1 cellular context compared by ENCODE assay signal in the genomic region with DNA sequence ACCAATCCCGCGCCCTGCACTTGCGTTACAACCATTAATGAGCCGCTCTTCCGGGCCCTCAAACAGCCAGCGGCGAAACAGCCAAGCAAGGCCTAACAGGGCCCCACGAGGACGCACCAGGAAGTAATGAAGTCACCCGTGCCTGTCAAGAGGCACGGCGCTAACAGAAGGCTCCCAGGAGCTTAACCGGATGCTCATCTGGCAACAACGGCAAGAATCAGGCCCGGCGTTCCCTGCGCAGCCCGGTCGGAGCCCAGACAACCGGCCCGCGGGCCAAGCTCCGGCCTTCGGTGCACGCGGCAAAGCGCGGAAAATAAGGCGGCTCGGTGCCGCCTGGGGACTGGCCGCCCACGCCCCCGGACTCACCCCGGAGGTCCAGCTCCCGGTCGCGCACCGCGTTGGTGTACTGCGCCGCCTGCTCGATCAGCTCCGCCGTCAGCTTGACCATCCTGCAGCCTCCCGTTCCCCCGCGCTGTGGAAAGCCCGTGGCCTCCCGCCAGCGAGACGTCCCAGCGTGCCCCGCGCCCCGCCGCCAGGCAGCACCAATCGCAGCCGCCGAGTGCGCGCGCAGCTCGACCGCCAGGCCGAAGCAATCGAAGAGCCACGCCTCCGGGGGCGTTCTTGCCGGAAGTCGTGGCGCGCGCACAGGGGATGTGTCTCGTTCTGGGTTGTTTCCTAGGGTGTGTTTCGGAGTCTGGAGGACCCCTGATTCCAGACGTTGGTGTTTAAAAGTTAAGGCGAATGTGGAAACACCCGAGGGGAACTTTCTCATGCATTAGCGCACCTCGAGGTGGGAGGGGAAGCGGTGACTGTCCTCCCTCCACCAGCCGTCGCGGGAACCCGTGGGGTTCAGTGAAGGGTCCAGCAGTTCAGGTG.
TF ChIP-seq lines count a peak whose summit lies in the region.

A gene (minus strand): TSS at position 518 of the 876 bp plus-strand sequence. CDS start 70 bp downstream, at position 448.

TF ChIP-seq in K562, 482 proteins besides CTCF, POLR2A, EP300 and RAD21 (continued from another document and continues in another):
- peak; percentile 90 for TF ChIP-seq ELF2 (CRISPR knock-in tag; IDR thresholded peaks at IDR 0.05)
- TF ChIP-seq HCFC1 (IDR thresholded peaks at IDR 0.05; ENCODE audit: low read depth, low read length) = peak; percentile 84
- no peak for TF ChIP-seq SMARCC2 (IDR thresholded peaks at IDR 0.05; ENCODE audit: low read depth)
- no peak for TF ChIP-seq ZNF347 (CRISPR knock-in tag; IDR thresholded peaks at IDR 0.05; ENCODE audit: low read depth)
- TF ChIP-seq, protein P1, sequence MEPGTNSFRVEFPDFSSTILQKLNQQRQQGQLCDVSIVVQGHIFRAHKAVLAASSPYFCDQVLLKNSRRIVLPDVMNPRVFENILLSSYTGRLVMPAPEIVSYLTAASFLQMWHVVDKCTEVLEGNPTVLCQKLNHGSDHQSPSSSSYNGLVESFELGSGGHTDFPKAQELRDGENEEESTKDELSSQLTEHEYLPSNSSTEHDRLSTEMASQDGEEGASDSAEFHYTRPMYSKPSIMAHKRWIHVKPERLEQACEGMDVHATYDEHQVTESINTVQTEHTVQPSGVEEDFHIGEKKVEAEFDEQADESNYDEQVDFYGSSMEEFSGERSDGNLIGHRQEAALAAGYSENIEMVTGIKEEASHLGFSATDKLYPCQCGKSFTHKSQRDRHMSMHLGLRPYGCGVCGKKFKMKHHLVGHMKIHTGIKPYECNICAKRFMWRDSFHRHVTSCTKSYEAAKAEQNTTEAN (CRISPR knock-in tag; IDR thresholded peaks at IDR 0.05) = 0 out of 2 replicates have a peak, but pooled peaks have one; percentile 43
- TF ChIP-seq TCF7 (IDR thresholded peaks at IDR 0.05; ENCODE audit: borderline replicate concordance) = no peak
- no peak for TF ChIP-seq RBM17 (IDR thresholded peaks at IDR 0.05; ENCODE audit: borderline replicate concordance, low read depth, low read length)
- no peak for TF ChIP-seq CHD4 (IDR thresholded peaks at IDR 0.05; ENCODE audit: insufficient read depth, insufficient replicate concordance, low read depth, low read length, poor library complexity, severe bottlenecking)
- TF ChIP-seq, protein P2, sequence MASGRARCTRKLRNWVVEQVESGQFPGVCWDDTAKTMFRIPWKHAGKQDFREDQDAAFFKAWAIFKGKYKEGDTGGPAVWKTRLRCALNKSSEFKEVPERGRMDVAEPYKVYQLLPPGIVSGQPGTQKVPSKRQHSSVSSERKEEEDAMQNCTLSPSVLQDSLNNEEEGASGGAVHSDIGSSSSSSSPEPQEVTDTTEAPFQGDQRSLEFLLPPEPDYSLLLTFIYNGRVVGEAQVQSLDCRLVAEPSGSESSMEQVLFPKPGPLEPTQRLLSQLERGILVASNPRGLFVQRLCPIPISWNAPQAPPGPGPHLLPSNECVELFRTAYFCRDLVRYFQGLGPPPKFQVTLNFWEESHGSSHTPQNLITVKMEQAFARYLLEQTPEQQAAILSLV (tag; IDR thresholded peaks at IDR 0.05) = no peak
- TF ChIP-seq, protein P3, sequence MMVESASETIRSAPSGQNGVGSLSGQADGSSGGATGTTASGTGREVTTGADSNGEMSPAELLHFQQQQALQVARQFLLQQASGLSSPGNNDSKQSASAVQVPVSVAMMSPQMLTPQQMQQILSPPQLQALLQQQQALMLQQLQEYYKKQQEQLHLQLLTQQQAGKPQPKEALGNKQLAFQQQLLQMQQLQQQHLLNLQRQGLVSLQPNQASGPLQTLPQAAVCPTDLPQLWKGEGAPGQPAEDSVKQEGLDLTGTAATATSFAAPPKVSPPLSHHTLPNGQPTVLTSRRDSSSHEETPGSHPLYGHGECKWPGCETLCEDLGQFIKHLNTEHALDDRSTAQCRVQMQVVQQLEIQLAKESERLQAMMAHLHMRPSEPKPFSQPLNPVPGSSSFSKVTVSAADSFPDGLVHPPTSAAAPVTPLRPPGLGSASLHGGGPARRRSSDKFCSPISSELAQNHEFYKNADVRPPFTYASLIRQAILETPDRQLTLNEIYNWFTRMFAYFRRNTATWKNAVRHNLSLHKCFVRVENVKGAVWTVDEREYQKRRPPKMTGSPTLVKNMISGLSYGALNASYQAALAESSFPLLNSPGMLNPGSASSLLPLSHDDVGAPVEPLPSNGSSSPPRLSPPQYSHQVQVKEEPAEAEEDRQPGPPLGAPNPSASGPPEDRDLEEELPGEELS (CRISPR knock-in tag; IDR thresholded peaks at IDR 0.05; ENCODE audit: borderline replicate concordance) = peak; percentile 59; the same call in 1 of the 2 replicates
- peak; percentile 92 for TF ChIP-seq C11orf30 (IDR thresholded peaks at IDR 0.05; ENCODE audit: low read depth)
- TF ChIP-seq SMC3 (conservative IDR thresholded peaks at IDR 0.05; ENCODE audit: insufficient read depth, low read depth, low read length) = no peak
- TF ChIP-seq NFYB (IDR thresholded peaks at IDR 0.05; ENCODE audit: extremely low read depth, insufficient read length) = no peak
- no peak for TF ChIP-seq ZNF444 (CRISPR knock-in tag; IDR thresholded peaks at IDR 0.05)
- no peak; the same call in 1 of the 2 replicates for TF ChIP-seq ZNF77 (CRISPR knock-in tag; IDR thresholded peaks at IDR 0.05)
- TF ChIP-seq, protein P4, sequence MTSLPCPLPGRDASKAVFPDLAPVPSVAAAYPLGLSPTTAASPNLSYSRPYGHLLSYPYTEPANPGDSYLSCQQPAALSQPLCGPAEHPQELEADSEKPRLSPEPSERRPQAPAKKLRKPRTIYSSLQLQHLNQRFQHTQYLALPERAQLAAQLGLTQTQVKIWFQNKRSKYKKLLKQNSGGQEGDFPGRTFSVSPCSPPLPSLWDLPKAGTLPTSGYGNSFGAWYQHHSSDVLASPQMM (CRISPR knock-in tag; IDR thresholded peaks at IDR 0.05) = no peak
- TF ChIP-seq SPI1 (IDR thresholded peaks at IDR 0.05; ENCODE audit: borderline replicate concordance, low read depth, low read length) = no peak
- no peak for TF ChIP-seq MCM2 (IDR thresholded peaks at IDR 0.05; ENCODE audit: low read depth)
- no peak for TF ChIP-seq TRIM28 (IDR thresholded peaks at IDR 0.05)
- no peak for TF ChIP-seq ETV6 (IDR thresholded peaks at IDR 0.05; ENCODE audit: borderline replicate concordance in 1 of 2, low read depth in 2 of 2, low read length in 1 of 2)
- no peak for TF ChIP-seq ETV6 (CRISPR knock-in tag; IDR thresholded peaks at IDR 0.05; ENCODE audit: borderline replicate concordance)
- TF ChIP-seq HIVEP1 (CRISPR knock-in tag; IDR thresholded peaks at IDR 0.05) = no peak
- no peak for TF ChIP-seq ZNF408 (CRISPR knock-in tag; IDR thresholded peaks at IDR 0.05; ENCODE audit: low read depth)
- TF ChIP-seq ZNF143 (CRISPR knock-in tag; IDR thresholded peaks at IDR 0.05) = peak; percentile 91
- no peak for TF ChIP-seq RBM39 (optimal IDR thresholded peaks at IDR 0.05; ENCODE audit: low read depth, low read length)
- peak; percentile 100 for TF ChIP-seq ZBTB17 (CRISPR knock-in tag; IDR thresholded peaks at IDR 0.05)
- TF ChIP-seq ZNF124 (CRISPR knock-in tag; IDR thresholded peaks at IDR 0.05) = peak; percentile 32; the same call in 1 of the 2 replicates
- TF ChIP-seq, protein P5, sequence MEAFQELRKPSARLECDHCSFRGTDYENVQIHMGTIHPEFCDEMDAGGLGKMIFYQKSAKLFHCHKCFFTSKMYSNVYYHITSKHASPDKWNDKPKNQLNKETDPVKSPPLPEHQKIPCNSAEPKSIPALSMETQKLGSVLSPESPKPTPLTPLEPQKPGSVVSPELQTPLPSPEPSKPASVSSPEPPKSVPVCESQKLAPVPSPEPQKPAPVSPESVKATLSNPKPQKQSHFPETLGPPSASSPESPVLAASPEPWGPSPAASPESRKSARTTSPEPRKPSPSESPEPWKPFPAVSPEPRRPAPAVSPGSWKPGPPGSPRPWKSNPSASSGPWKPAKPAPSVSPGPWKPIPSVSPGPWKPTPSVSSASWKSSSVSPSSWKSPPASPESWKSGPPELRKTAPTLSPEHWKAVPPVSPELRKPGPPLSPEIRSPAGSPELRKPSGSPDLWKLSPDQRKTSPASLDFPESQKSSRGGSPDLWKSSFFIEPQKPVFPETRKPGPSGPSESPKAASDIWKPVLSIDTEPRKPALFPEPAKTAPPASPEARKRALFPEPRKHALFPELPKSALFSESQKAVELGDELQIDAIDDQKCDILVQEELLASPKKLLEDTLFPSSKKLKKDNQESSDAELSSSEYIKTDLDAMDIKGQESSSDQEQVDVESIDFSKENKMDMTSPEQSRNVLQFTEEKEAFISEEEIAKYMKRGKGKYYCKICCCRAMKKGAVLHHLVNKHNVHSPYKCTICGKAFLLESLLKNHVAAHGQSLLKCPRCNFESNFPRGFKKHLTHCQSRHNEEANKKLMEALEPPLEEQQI (IDR thresholded peaks at IDR 0.05) = no peak
- TF ChIP-seq ZC3H11A (IDR thresholded peaks at IDR 0.05; ENCODE audit: low read depth, low read length) = no peak
- TF ChIP-seq POLR2AphosphoS2 (IDR thresholded peaks at IDR 0.05; ENCODE audit: low read length) = no peak
- no peak for TF ChIP-seq ZC3H4 (CRISPR knock-in tag; IDR thresholded peaks at IDR 0.05; ENCODE audit: borderline replicate concordance)
- TF ChIP-seq, protein P6, sequence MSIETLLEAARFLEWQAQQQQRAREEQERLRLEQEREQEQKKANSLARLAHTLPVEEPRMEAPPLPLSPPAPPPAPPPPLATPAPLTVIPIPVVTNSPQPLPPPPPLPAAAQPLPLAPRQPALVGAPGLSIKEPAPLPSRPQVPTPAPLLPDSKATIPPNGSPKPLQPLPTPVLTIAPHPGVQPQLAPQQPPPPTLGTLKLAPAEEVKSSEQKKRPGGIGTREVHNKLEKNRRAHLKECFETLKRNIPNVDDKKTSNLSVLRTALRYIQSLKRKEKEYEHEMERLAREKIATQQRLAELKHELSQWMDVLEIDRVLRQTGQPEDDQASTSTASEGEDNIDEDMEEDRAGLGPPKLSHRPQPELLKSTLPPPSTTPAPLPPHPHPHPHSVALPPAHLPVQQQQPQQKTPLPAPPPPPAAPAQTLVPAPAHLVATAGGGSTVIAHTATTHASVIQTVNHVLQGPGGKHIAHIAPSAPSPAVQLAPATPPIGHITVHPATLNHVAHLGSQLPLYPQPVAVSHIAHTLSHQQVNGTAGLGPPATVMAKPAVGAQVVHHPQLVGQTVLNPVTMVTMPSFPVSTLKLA (conservative IDR thresholded peaks at IDR 0.05) = peak; percentile 97 to 98
- TF ChIP-seq, protein P7, sequence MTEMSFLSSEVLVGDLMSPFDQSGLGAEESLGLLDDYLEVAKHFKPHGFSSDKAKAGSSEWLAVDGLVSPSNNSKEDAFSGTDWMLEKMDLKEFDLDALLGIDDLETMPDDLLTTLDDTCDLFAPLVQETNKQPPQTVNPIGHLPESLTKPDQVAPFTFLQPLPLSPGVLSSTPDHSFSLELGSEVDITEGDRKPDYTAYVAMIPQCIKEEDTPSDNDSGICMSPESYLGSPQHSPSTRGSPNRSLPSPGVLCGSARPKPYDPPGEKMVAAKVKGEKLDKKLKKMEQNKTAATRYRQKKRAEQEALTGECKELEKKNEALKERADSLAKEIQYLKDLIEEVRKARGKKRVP (CRISPR knock-in tag; IDR thresholded peaks at IDR 0.05) = no peak
- TF ChIP-seq ZNF586 (CRISPR knock-in tag; conservative IDR thresholded peaks at IDR 0.05) = no peak
- no peak for TF ChIP-seq BCOR (IDR thresholded peaks at IDR 0.05)
- TF ChIP-seq YBX1 (IDR thresholded peaks at IDR 0.05) = no peak
- no peak; the same call in 1 of the 2 replicates for TF ChIP-seq FOSL1 (tag; conservative IDR thresholded peaks at IDR 0.05)
- TF ChIP-seq CHCHD3 (CRISPR knock-in tag; IDR thresholded peaks at IDR 0.05) = no peak
- no peak for TF ChIP-seq KDM2B (CRISPR knock-in tag; IDR thresholded peaks at IDR 0.05)
- TF ChIP-seq OTX1 (CRISPR knock-in tag; IDR thresholded peaks at IDR 0.05) = peak; percentile 35; the same call in 1 of the 2 replicates
- peak; percentile 89 for TF ChIP-seq NR3C1 (CRISPR knock-in tag; IDR thresholded peaks at IDR 0.05)
- TF ChIP-seq, protein P8, sequence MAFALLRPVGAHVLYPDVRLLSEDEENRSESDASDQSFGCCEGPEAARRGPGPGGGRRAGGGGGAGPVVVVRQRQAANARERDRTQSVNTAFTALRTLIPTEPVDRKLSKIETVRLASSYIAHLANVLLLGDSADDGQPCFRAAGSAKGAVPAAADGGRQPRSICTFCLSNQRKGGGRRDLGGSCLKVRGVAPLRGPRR (CRISPR knock-in tag; IDR thresholded peaks at IDR 0.05) = no peak
- TF ChIP-seq, protein P9, sequence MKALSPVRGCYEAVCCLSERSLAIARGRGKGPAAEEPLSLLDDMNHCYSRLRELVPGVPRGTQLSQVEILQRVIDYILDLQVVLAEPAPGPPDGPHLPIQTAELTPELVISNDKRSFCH (CRISPR knock-in tag; IDR thresholded peaks at IDR 0.05) = no peak
- TF ChIP-seq, protein P9 (tag; IDR thresholded peaks at IDR 0.05) = no peak; the same call in 1 of the 2 replicates
- TF ChIP-seq, protein P10, sequence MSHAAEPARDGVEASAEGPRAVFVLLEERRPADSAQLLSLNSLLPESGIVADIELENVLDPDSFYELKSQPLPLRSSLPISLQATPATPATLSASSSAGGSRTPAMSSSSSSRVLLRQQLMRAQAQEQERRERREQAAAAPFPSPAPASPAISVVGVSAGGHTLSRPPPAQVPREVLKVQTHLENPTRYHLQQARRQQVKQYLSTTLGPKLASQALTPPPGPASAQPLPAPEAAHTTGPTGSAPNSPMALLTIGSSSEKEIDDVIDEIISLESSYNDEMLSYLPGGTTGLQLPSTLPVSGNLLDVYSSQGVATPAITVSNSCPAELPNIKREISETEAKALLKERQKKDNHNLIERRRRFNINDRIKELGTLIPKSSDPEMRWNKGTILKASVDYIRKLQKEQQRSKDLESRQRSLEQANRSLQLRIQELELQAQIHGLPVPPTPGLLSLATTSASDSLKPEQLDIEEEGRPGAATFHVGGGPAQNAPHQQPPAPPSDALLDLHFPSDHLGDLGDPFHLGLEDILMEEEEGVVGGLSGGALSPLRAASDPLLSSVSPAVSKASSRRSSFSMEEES (CRISPR knock-in tag; IDR thresholded peaks at IDR 0.05) = no peak
- no peak for TF ChIP-seq ZNF354B (CRISPR knock-in tag; IDR thresholded peaks at IDR 0.05)
- TF ChIP-seq DPF2 (IDR thresholded peaks at IDR 0.05) = no peak
- TF ChIP-seq, protein P11, sequence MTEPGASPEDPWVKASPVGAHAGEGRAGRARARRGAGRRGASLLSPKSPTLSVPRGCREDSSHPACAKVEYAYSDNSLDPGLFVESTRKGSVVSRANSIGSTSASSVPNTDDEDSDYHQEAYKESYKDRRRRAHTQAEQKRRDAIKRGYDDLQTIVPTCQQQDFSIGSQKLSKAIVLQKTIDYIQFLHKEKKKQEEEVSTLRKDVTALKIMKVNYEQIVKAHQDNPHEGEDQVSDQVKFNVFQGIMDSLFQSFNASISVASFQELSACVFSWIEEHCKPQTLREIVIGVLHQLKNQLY (CRISPR knock-in tag; conservative IDR thresholded peaks at IDR 0.05) = no peak
- peak; percentile 65 for TF ChIP-seq RBM25 (IDR thresholded peaks at IDR 0.05; ENCODE audit: low read depth, low read length, severe bottlenecking)
- no peak; the same call in 1 of the 2 replicates for TF ChIP-seq BHLHE40 (IDR thresholded peaks at IDR 0.05; ENCODE audit: low read length)
